In the genomic region with DNA sequence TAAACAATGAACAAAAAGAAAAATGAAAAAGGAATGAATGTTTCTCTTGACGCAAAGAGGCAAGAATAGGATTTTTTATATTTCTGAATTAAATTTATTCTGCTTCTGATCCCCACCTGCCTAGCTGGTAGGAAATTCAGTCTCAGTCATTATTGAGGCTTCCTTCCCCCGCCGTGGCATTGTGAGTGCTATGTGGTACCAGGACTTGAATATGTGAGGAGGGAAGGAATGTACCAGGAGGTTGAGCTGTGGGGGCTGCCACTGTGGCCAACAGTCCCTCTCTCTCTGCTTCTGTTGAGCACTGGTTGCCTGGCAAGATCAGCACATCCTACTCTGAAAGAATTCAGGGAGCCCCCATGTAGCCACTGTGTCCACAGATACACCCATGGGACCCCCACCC, we compare ENCODE assay signal across 1 cellular context.
TF ChIP-seq lines count a peak whose summit lies in the region.

No MANE protein-coding gene starts in this region.

TF ChIP-seq in endothelial cell of umbilical vein, 7 proteins besides CTCF, POLR2A, EP300 and RAD21:
- TF ChIP-seq, protein P1, sequence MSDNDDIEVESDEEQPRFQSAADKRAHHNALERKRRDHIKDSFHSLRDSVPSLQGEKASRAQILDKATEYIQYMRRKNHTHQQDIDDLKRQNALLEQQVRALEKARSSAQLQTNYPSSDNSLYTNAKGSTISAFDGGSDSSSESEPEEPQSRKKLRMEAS (IDR thresholded peaks at IDR 0.05; ENCODE audit: insufficient read depth, insufficient read length), result no peak
- no peak for TF ChIP-seq GATA2 (IDR thresholded peaks at IDR 0.05; ENCODE audit: insufficient read depth, insufficient read length, low read depth, low read length)
- TF ChIP-seq MYC (IDR thresholded peaks at IDR 0.05; ENCODE audit: low read depth, low read length), result no peak
- TF ChIP-seq EZH2 (IDR thresholded peaks at IDR 0.05; ENCODE audit: borderline replicate concordance, low read depth, low read length, severe bottlenecking), result no peak
- TF ChIP-seq JUN (IDR thresholded peaks at IDR 0.05; ENCODE audit: borderline replicate concordance, insufficient read depth, insufficient read length, low read depth), result no peak
- no peak for TF ChIP-seq POLR2AphosphoS5 (IDR thresholded peaks at IDR 0.05; ENCODE audit: insufficient read depth, low read depth, low read length)
- no peak for TF ChIP-seq FOS (IDR thresholded peaks at IDR 0.05; ENCODE audit: borderline replicate concordance, insufficient read depth, low read length)
